Comparison of ENCODE assay signal across 22 cellular contexts in genomic region chr11:23201936-23202522, GRCh38.
A peak's percentile ranks its signal among the peaks of the same experiment; 100 is the strongest.
DNase-seq lines count a peak whose midpoint lies in the region; ATAC-seq, FAIRE-seq and TF ChIP-seq lines count a peak whose summit lies in the region.
"Had no signal": no experiment of that assay in that cellular context is flagged by ENCODE, and none has a peak within 500 bp of the region (broad histone marks: within the 10 kb centered on the region; RNA-seq: fewer than 3 reads in every experiment).

No MANE protein-coding gene starts in this region.

- intact Hi-C loops in kidney (cut with DNase I) (no loop called here), aorta (cut with DNase I) (no loop called here)

- DNase-seq in DMS53 (lab: John Stamatoyannopoulos, UW): peak; percentile 3
- DNase-seq in DMS53 treated with DMSO at 0.1 percent for 48 hours (lab: John Stamatoyannopoulos, UW; ENCODE audit: unreplicated experiment): no peak
- peak; percentile 14 for DNase-seq in dermis blood vessel endothelial cell
- DNase-seq in kidney: peak; percentile 41
- DNase-seq in aorta: peak in 1 of 2 donors; percentile 45
- DNase-seq in NCI-H187 treated with DMSO at 0.1 percent for 48 hours (lab: John Stamatoyannopoulos, UW): no peak
- DNase-seq in NCI-H2029 (lab: John Stamatoyannopoulos, UW): no peak
- DNase-seq: CD8-positive, alpha-beta memory T cell; DMS 273 treated with DMSO at 0.1 percent for 48 hours; DND-41; H9; Karpas-422; NCI-H1105; NCI-H146; NCI-H2081; NCI-H2227 treated with DMSO at 0.1 percent for 48 hours; NCI-H526 treated with DMSO at 0.1 percent for 48 hours; PC-9; SHP77 had no signal

- no peak for TF ChIP-seq CTCF in kidney (IDR thresholded peaks at IDR 0.05; ENCODE audit: borderline replicate concordance, extremely low read depth, insufficient read depth)

- H3K9ac ChIP-seq in kidney (ENCODE audit: low read length in 2 of 2): no peak overlapping the region

- no peak for FAIRE-seq in kidney (lab: Jason Lieb, UNC)
- FAIRE-seq: GM12892 had no signal

- H3K27me3 ChIP-seq in aorta (ENCODE audit: control insufficient read depth in 1 of 2, insufficient read depth in 2 of 2, low read length in 1 of 2): no peaks in the 10 kb centered on the region

- H3K4me1 ChIP-seq in kidney (ENCODE audit: control insufficient read depth in 1 of 2, insufficient read depth in 1 of 2, low read depth in 1 of 2, low read length in 2 of 2) (no peaks in the 10 kb centered on the region), aorta (ENCODE audit: control insufficient read depth in 1 of 2, insufficient read depth in 2 of 2, low read length in 2 of 2) (no peaks in the 10 kb centered on the region)

- 75 to 82% methylated on average over 3 of the region's 3 CpGs for WGBS in aorta, 2 donors

- ATAC-seq in aorta (ENCODE audit: low FRiP score) (peak; percentile 38), GM18909 (IDR thresholded peaks at IDR 0.05; ENCODE audit: poor library complexity, unreplicated experiment) (no peak)

- H3K27ac ChIP-seq in kidney (ENCODE audit: low read depth in 2 of 2, low read length in 2 of 2): no peak overlapping the region
- no peak overlapping the region for H3K27ac ChIP-seq in aorta (ENCODE audit: low read depth in 1 of 2, low read length in 2 of 2)
- H3K27ac ChIP-seq: 22Rv1, PC-9 had no signal

- H3K4me3 ChIP-seq in kidney (ENCODE audit: low read length in 2 of 2) (no peak overlapping the region), aorta (ENCODE audit: low read length in 2 of 2) (no peak overlapping the region)
- H3K4me3 ChIP-seq: PC-9 had no signal

- H3K36me3 ChIP-seq in kidney (ENCODE audit: control insufficient read depth in 1 of 2, insufficient read depth in 2 of 2, low read length in 2 of 2) (no peaks in the 10 kb centered on the region), aorta (ENCODE audit: control insufficient read depth in 1 of 2, insufficient read depth in 2 of 2, low read length in 1 of 2) (no peaks in the 10 kb centered on the region)

- peaks cover 0 to 9% of the 10 kb centered on the region in 2 donors for H3K9me3 ChIP-seq in kidney (ENCODE audit: control insufficient read depth in 1 of 2, low read length in 2 of 2)
- H3K9me3 ChIP-seq in aorta (ENCODE audit: control insufficient read depth, low read length): peaks cover 1% of the 10 kb centered on the region

Comparison
In these comparisons a context has a peak if more than half of its experiments do, and no peak if none do; other contexts are left out.
1. DNase-seq: peak in DMS53 (single experiment), dermis blood vessel endothelial cell (single experiment) and kidney (single experiment); none in DMS53 treated with DMSO at 0.1 percent for 48 hours (single experiment), NCI-H187 treated with DMSO at 0.1 percent for 48 hours (single experiment) and NCI-H2029 (single experiment).